ENCODE assay signal across 8 cellular contexts in the genomic region with DNA sequence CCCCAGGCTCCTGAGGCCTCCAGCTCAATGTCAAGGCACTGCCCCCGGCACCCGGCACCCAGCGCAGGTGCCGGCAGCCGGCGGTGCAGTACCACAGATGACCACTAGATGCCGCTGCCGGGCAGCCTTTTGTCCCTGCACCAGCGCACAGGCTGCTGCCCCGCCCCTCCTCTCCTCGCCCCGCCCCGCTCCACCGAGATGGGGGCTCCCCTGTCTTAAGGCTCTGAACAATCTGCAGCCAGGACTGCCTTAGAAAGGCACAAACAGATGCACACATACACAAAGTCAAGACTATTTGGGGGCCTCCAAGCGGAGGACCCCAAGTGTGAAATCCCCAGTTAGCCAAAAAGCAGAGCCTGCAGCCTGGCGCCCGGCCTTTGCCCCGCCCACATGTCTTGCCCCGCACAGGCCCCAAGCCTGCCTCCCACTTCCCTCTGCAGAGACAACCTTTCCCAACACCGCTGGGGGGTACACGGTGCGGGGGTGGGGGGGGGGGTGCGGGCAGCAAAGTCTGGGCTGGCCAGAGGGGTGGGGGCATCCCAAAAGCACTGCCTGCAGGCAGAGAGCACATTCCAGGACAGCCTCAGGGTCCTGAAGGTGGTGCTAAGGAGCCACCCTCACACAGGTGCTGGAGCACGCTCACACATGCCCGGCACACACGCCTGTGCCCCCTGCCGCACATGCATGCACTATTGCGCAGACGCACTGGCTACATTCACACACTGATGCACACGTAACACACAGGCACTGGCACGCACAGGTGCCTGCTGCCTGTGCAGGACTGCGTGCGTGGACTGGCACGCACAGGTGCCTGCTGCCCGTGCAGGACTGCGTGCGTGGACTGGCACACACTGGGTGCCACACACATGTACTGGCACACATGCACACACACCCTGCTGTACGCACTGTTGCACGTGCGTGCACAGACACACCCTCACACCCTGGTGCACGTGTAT. TPM values are rescaled to one million over a fixed set of nuclear protein-coding genes. Genes with fewer than 3 reads are reported as not detected.
DNase-seq lines count a peak whose midpoint lies in the region; ATAC-seq, FAIRE-seq and TF ChIP-seq lines count a peak whose summit lies in the region.

No MANE protein-coding gene starts in this region.

- H3K4me1 Mint-ChIP-seq in activated naive CD8-positive, alpha-beta T cell treated with anti-CD3 and anti-CD28 coated beads for 36 hours, result peaks cover 2% of the 10 kb centered on the region

- TF ChIP-seq POLR2A in GM12892 (IDR thresholded peaks at IDR 0.05; ENCODE audit: low read depth, low read length), result no peak

- H3K4me1 ChIP-seq in heart right ventricle, result peaks cover 0 to 9% (median 6%) of the 10 kb centered on the region in 9 donors
- H3K4me1 ChIP-seq in rectal smooth muscle tissue (ENCODE audit: control insufficient read depth, insufficient read depth, low read length), result no peaks in the 10 kb centered on the region

- H3K4me3 ChIP-seq in heart right ventricle (peak overlapping the region in 1 of 10 donors; percentile 1), rectal smooth muscle tissue (ENCODE audit: low read length) (peak overlapping the region; percentile 18)

- ATAC-seq in heart right ventricle, result peak; percentile 79 to 91 (median 83)
- ATAC-seq in HG03095 (IDR thresholded peaks at IDR 0.05; ENCODE audit: unreplicated experiment), result no peak

- H3K27ac ChIP-seq in heart right ventricle (no peak overlapping the region), rectal smooth muscle tissue (ENCODE audit: low read depth, low read length) (no peak overlapping the region)

- no peak overlapping the region for H3K9ac ChIP-seq in rectal smooth muscle tissue (ENCODE audit: low read length)

- H3K27ac Mint-ChIP-seq in activated naive CD8-positive, alpha-beta T cell treated with anti-CD3 and anti-CD28 coated beads for 36 hours, result no peak overlapping the region

- H3K4me3 Mint-ChIP-seq in activated naive CD8-positive, alpha-beta T cell treated with anti-CD3 and anti-CD28 coated beads for 36 hours, result no peak overlapping the region

- H3K36me3 ChIP-seq in heart right ventricle, result no peaks in the 10 kb centered on the region
- no peaks in the 10 kb centered on the region for H3K36me3 ChIP-seq in rectal smooth muscle tissue (ENCODE audit: control insufficient read depth, insufficient read depth, low read length)

- intact Hi-C loops in heart right ventricle (cut with DNase I), result loop anchor here (1.0 to 10.0 kb wide), 9 partner anchors 71 to 236 kb away; no protein-coding TSS in a partner anchor

- H3K36me3 Mint-ChIP-seq in activated naive CD8-positive, alpha-beta T cell treated with anti-CD3 and anti-CD28 coated beads for 36 hours, result no peaks in the 10 kb centered on the region

- peak; percentile 99 to 100 (median 100) for TF ChIP-seq CTCF in heart right ventricle (IDR thresholded peaks at IDR 0.05)

- 40% methylated on average over 41 of the region's 41 CpGs for WGBS in heart right ventricle, 2 donors

- H3K27me3 ChIP-seq in heart right ventricle, result peaks cover 0 to 7% (median 0%) of the 10 kb centered on the region in 7 donors
- H3K27me3 ChIP-seq in rectal smooth muscle tissue (ENCODE audit: control insufficient read depth, insufficient read depth, low read length), result no peaks in the 10 kb centered on the region

- peaks cover 0 to 13% (median 3%) of the 10 kb centered on the region in 11 donors for H3K9me3 ChIP-seq in heart right ventricle

- DNase-seq in 8988T (peak; percentile 64), GM12892 (ENCODE audit: insufficient read length) (peak; percentile 95), HuH-7.5 (ENCODE audit: low spot score) (peak; percentile 78), T follicular helper cell (ENCODE audit: low read depth) (peak; percentile 79), heart right ventricle (peak; percentile 72 to 86)
- peak; percentile 86 for DNase-seq in activated naive CD8-positive, alpha-beta T cell treated with anti-CD3 and anti-CD28 coated beads for 36 hours

- H3K27me3 Mint-ChIP-seq in activated naive CD8-positive, alpha-beta T cell treated with anti-CD3 and anti-CD28 coated beads for 36 hours, result no peaks in the 10 kb centered on the region

- peak; percentile 68 for FAIRE-seq in GM12892 (lab: Jason Lieb, UNC)

- H3K9me3 Mint-ChIP-seq in activated naive CD8-positive, alpha-beta T cell treated with anti-CD3 and anti-CD28 coated beads for 36 hours, result peaks cover 13% of the 10 kb centered on the region

RNA-seq across cellular contexts. Expression of gene ARHGEF16, which starts 37.1 kb away (rescaled TPM):
- polyA plus RNA-seq in GM12892 (2012; ENCODE audit: missing spikeins), result not detected
- under 1 TPM in 1 of 2 experiments, not detected in 1; 0.12 TPM for total RNA-seq in activated naive CD8-positive, alpha-beta T cell treated with anti-CD3 and anti-CD28 coated beads for 36 hours
- 1 to 10 TPM in 1 of 10 donors, under 1 TPM in 9; 0.17 to 1.1 (median 0.35) TPM for total RNA-seq in heart right ventricle
- 1 to 10 TPM in 1 of 2 donors, under 1 TPM in 1; 0.62 to 1.1 TPM for polyA plus RNA-seq in heart right ventricle
